In genomic region chr12:2297658-2298057, GRCh38 we compare ENCODE assay signal across 15 cellular contexts.
DNase-seq lines count a peak whose midpoint lies in the region; ATAC-seq and TF ChIP-seq lines count a peak whose summit lies in the region.
"Had no signal": no experiment of that assay in that cellular context is flagged by ENCODE, and none has a peak within 500 bp of the region (broad histone marks: within the 10 kb centered on the region; RNA-seq: fewer than 3 reads in every experiment).

No MANE protein-coding gene starts in this region.

- no peaks in the 10 kb centered on the region for H3F3A ChIP-seq in SU-DHL-6 (ENCODE audit: insufficient read depth)

- H3K9me2 ChIP-seq in SU-DHL-6 (replicated peaks; ENCODE audit: insufficient read depth, low read length): no peaks in the 10 kb centered on the region

- H3K36me3 ChIP-seq in BLaER1 treated with 17β-estradiol and CSF1 and Interleukin-3, amounts not matched to agents 10 nM and 100 nM: no peaks in the 10 kb centered on the region
- H3K36me3 ChIP-seq in SU-DHL-6 (ENCODE audit: low read length) (no peaks in the 10 kb centered on the region), tibial artery (no peaks in the 10 kb centered on the region)

- no peaks in the 10 kb centered on the region for H3K79me2 ChIP-seq in SU-DHL-6 (ENCODE audit: insufficient read depth, low read length)

- TF ChIP-seq CTCF in SU-DHL-6 (IDR thresholded peaks at IDR 0.05; ENCODE audit: insufficient read depth, low read length, poor library complexity, severe bottlenecking): no peak
- no peak for TF ChIP-seq CTCF in tibial artery (IDR thresholded peaks at IDR 0.05)

- H3K9me3 ChIP-seq in BLaER1 treated with 17β-estradiol and CSF1 and Interleukin-3, amounts not matched to agents 10 nM and 100 nM (replicated peaks in 1 of 11): no peaks in the 10 kb centered on the region
- H3K9me3 ChIP-seq in SU-DHL-6 (ENCODE audit: insufficient read depth, low read length) (no peaks in the 10 kb centered on the region), tibial artery (no peaks in the 10 kb centered on the region)

- H3K4me1 ChIP-seq in BLaER1 treated with 17β-estradiol and CSF1 and Interleukin-3, amounts not matched to agents 10 nM and 100 nM: peaks cover 71 to 99% (median 91%) of the 10 kb centered on the region in 10 experiments
- peaks cover 0 to 99% (median 68%) of the 10 kb centered on the region in 4 donors for H3K4me1 ChIP-seq in tibial artery

- H3K9ac ChIP-seq in BLaER1 treated with 17β-estradiol and CSF1 and Interleukin-3, amounts not matched to agents 10 nM and 100 nM: peak overlapping the region in 8 of 11 experiments; percentile 17 to 79 (median 58); a peak in 13 of 22 replicates
- H3K9ac ChIP-seq in SU-DHL-6 (ENCODE audit: low read length): no peak overlapping the region
- H3K9ac ChIP-seq: KMS-11 had no signal

- H2AFZ ChIP-seq in SU-DHL-6 (ENCODE audit: low read depth, low read length, severe bottlenecking): no peak overlapping the region
- H2AFZ ChIP-seq: GM23338 had no signal

- ATAC-seq in GM18502 (IDR thresholded peaks at IDR 0.05; ENCODE audit: poor library complexity, unreplicated experiment): peak; percentile 55
- peak; percentile 47 for ATAC-seq in HG03039 (IDR thresholded peaks at IDR 0.05; ENCODE audit: unreplicated experiment)
- no peak for ATAC-seq in HG03045 (IDR thresholded peaks at IDR 0.05; ENCODE audit: unreplicated experiment)
- ATAC-seq: GM23338 had no signal

- intact Hi-C loops in tibial artery (cut with DNase I; ENCODE audit: low total_unique reads): no loop called here

- peak overlapping the region; percentile 72 to 92 (median 86) for H3K4me2 ChIP-seq in BLaER1 treated with 17β-estradiol and CSF1 and Interleukin-3, amounts not matched to agents 10 nM and 100 nM
- peak overlapping the region; percentile 43 for H3K4me2 ChIP-seq in SU-DHL-6 (ENCODE audit: low read depth, low read length, poor library complexity, severe bottlenecking)
- H3K4me2 ChIP-seq: GM23338, KMS-11 had no signal

- peak overlapping the region in 2 of 10 experiments; percentile 10 to 13; a peak in 2 of 20 replicates for H3K4me3 ChIP-seq in BLaER1 treated with 17β-estradiol and CSF1 and Interleukin-3, amounts not matched to agents 10 nM and 100 nM
- H3K4me3 ChIP-seq in SU-DHL-6 (ENCODE audit: insufficient read depth, low read length, poor library complexity, severe bottlenecking) (no peak overlapping the region), tibial artery (no peak overlapping the region)
- H3K4me3 ChIP-seq: GM23338 had no signal

- no peaks in the 10 kb centered on the region for H4K20me1 ChIP-seq in BLaER1 treated with 17β-estradiol and CSF1 and Interleukin-3, amounts not matched to agents 10 nM and 100 nM
- no peaks in the 10 kb centered on the region for H4K20me1 ChIP-seq in SU-DHL-6 (ENCODE audit: low read depth, low read length)

- H3K27ac ChIP-seq in BLaER1 treated with 17β-estradiol and CSF1 and Interleukin-3, amounts not matched to agents 10 nM and 100 nM: peak overlapping the region in 9 of 11 experiments; percentile 76 to 94 (median 87); a peak in 18 of 22 replicates
- H3K27ac ChIP-seq in SU-DHL-6 (ENCODE audit: low read depth, low read length) (no peak overlapping the region), tibial artery (no peak overlapping the region)
- H3K27ac ChIP-seq: KMS-11 had no signal

- no peaks in the 10 kb centered on the region for H3K27me3 ChIP-seq in BLaER1 treated with 17β-estradiol and CSF1 and Interleukin-3, amounts not matched to agents 10 nM and 100 nM
- no peaks in the 10 kb centered on the region for H3K27me3 ChIP-seq in SU-DHL-6 (ENCODE audit: low read length)
- no peaks in the 10 kb centered on the region for H3K27me3 ChIP-seq in tibial artery

- DNase-seq in SHP77 (lab: John Stamatoyannopoulos, UW): no peak
- DNase-seq in tibial artery: no peak
- DNase-seq: CD4-positive, alpha-beta memory T cell; DND-41; GF-D8; NCI-H2029; NCI-H2171 treated with DMSO at 0.1 percent for 48 hours; SW 1271 had no signal

Comparison
In these comparisons a context has a peak if more than half of its experiments do, and no peak if none do; other contexts are left out.
1. H3K27ac ChIP-seq: peak in BLaER1 treated with 17β-estradiol and CSF1 and Interleukin-3, amounts not matched to agents 10 nM and 100 nM (9 of 11); none in SU-DHL-6 (single experiment) and tibial artery (0 of 2).